In the genomic region with DNA sequence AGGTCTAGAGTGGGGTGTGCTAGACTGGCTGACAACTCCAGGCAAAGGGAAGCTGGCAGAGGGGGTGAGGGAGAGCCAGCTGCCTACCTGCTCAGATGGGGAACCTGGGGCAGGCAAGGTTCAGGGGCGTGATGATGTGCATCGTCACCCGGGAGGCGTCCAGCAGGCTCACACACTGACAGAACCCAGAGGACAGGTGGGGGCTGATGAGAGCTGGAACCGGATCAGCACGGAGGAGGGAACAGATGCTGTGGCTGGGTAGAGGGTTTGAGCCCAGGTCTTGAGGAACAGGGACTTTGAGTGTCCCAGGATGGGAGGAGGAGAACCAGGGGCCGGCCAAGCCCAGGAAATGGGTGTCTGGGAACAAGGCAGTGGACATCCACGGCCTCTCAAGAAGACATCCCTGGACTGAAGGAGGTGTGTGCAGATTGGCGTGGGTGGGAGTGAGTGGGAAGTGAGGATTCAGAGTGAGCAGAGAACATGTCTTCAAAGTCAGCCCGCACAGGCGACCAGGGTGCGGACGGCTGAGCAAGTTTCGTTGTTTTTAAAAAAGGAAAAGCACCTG, we compare ENCODE assay signal across 25 cellular contexts. TPM values are rescaled to one million over a fixed set of nuclear protein-coding genes. Genes with fewer than 3 reads are reported as not detected.
DNase-seq lines count a peak whose midpoint lies in the region; ATAC-seq and TF ChIP-seq lines count a peak whose summit lies in the region.
"Had no signal": no experiment of that assay in that cellular context is flagged by ENCODE, and none has a peak within 500 bp of the region (broad histone marks: within the 10 kb centered on the region; RNA-seq: fewer than 3 reads in every experiment).

No MANE protein-coding gene starts in this region.

- intact Hi-C loops in Right ventricle myocardium inferior (cut with DNase I) (no loop called here), left cardiac atrium (cut with DNase I) (no loop called here), activated B cell treated with CpG ODN at 0.5 μM for 24 hours (cut with micrococcal nuclease) (no loop called here)

- H3K9me3 Mint-ChIP-seq in activated B cell treated with CpG ODN at 0.5 μM for 24 hours = no peaks in the 10 kb centered on the region
- H3K9me3 Mint-ChIP-seq: stimulated activated naive CD8-positive, alpha-beta T cell treated with anti-CD3 and anti-CD28 coated beads, Interleukin-15, Interleukin-2, amounts not matched to agents 100 ng/mL and 50 ng/mL, for 24 hours had no signal

- H3K4me3 Mint-ChIP-seq in activated B cell treated with CpG ODN at 0.5 μM for 24 hours = no peak overlapping the region
- H3K4me3 Mint-ChIP-seq: stimulated activated naive CD8-positive, alpha-beta T cell treated with anti-CD3 and anti-CD28 coated beads, Interleukin-15, Interleukin-2, amounts not matched to agents 100 ng/mL and 50 ng/mL, for 24 hours had no signal

- peak; percentile 34 for DNase-seq in Right ventricle myocardium inferior (ENCODE audit: missing footprints)
- no peak for DNase-seq in left cardiac atrium
- DNase-seq in activated B cell treated with CpG ODN at 0.5 μM for 24 hours = no peak
- peak; percentile 2 for DNase-seq in germinal center (ENCODE audit: low spot score)
- peak; percentile 17 for DNase-seq in superior temporal gyrus (ENCODE audit: extremely low spot score)
- no peak for DNase-seq in NCI-H2171 treated with DMSO at 0.1 percent for 48 hours (lab: John Stamatoyannopoulos, UW)
- no peak for DNase-seq in NCI-H2171 (lab: John Stamatoyannopoulos, UW)
- DNase-seq: activated CD4-positive, alpha-beta T cell treated with anti-CD3 and anti-CD28 coated beads, Interleukin-2, amount 50 U/mL, for 48 hours; activated CD4-positive, CD25-positive, alpha-beta regulatory T cell; activated CD8-positive, alpha-beta memory T cell treated with anti-CD3 and anti-CD28 coated beads, Interleukin-2, amount 50 U/mL, for 48 hours; activated gamma-delta T cell; AML-193; kidney glomerular epithelial cell; mammary epithelial cell; NCI-H1105; NCI-H1930; psoas muscle; SIG-M5; SW 1271; tibial artery had no signal

- no peak for TF ChIP-seq CTCF in activated B cell treated with CpG ODN at 0.5 μM for 24 hours (IDR thresholded peaks at IDR 0.05)

- ATAC-seq in Right ventricle myocardium inferior (no peak), left cardiac atrium (no peak), activated B cell treated with CpG ODN at 0.5 μM for 24 hours (ENCODE audit: low read depth) (no peak), HG02973 (IDR thresholded peaks at IDR 0.05; ENCODE audit: unreplicated experiment) (no peak)
- ATAC-seq: psoas muscle had no signal

- H3K27me3 Mint-ChIP-seq in activated B cell treated with CpG ODN at 0.5 μM for 24 hours = peaks cover 30% of the 10 kb centered on the region

- H3K36me3 Mint-ChIP-seq in activated B cell treated with CpG ODN at 0.5 μM for 24 hours (ENCODE audit: low read depth) = no peaks in the 10 kb centered on the region

- peak overlapping the region; percentile 22 for H3K27ac Mint-ChIP-seq in activated B cell treated with CpG ODN at 0.5 μM for 24 hours
- H3K27ac Mint-ChIP-seq: stimulated activated naive CD8-positive, alpha-beta T cell treated with anti-CD3 and anti-CD28 coated beads, Interleukin-15, Interleukin-2, amounts not matched to agents 100 ng/mL and 50 ng/mL, for 24 hours had no signal

- peaks cover 8% of the 10 kb centered on the region for H3K4me1 Mint-ChIP-seq in activated B cell treated with CpG ODN at 0.5 μM for 24 hours

- POLR2A ChIA-PET in activated B cell treated with CpG ODN at 0.5 μM for 24 hours (lab: Charles Lee) = no interaction called here

- CTCF ChIA-PET in activated B cell treated with CpG ODN at 0.5 μM for 24 hours (lab: Charles Lee) = no interaction called here

RNA-seq across cellular contexts. Expression of gene RASGEF1A, which starts 3.9 kb away (rescaled TPM):
- 1.4 TPM for total RNA-seq in Right ventricle myocardium inferior
- total RNA-seq in left cardiac atrium = 1 to 10 TPM; 1.4 to 2.0 TPM
- 1.7 and 1.8 TPM in 2 replicates for total RNA-seq in activated B cell treated with CpG ODN at 0.5 μM for 24 hours
- total RNA-seq: A172, HT1080, MCF 10A had no signal

Comparison
In these comparisons a context has a peak if more than half of its experiments do, and no peak if none do; other contexts are left out.
1. DNase-seq: peak in Right ventricle myocardium inferior (single experiment), germinal center (single experiment) and superior temporal gyrus (single experiment); none in left cardiac atrium (single experiment), activated B cell treated with CpG ODN at 0.5 μM for 24 hours (single experiment), NCI-H2171 treated with DMSO at 0.1 percent for 48 hours (single experiment) and NCI-H2171 (single experiment).